In the genomic region with DNA sequence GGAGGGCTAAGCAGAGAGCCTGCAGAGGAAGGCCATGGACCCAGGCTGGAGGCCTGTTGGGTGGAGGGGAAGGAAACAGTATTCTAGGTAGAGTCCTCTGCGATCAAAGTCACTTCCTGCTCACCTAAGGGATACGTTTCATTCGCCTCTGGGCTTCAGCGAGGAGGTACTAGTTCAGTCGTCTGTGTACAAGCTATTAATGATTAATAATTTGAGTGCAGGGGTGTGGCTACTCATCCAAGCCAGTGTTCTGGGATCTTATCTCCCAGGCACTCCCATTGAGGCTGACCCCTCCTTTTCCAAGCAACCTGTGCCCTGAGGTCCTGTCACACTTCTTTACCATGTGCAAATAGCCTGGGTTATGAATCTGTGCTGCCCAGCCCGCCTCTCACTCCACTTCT, we compare ENCODE assay signal across 11 cellular contexts. TPM values are rescaled to one million over a fixed set of nuclear protein-coding genes. Genes with fewer than 3 reads are reported as not detected.
A peak's percentile ranks its signal among the peaks of the same experiment; 100 is the strongest.
DNase-seq lines count a peak whose midpoint lies in the region; FAIRE-seq and TF ChIP-seq lines count a peak whose summit lies in the region.
"Had no signal": no experiment of that assay in that cellular context is flagged by ENCODE, and none has a peak within 500 bp of the region (broad histone marks: within the 10 kb centered on the region; RNA-seq: fewer than 3 reads in every experiment).

No MANE protein-coding gene starts in this region.

- no peak for FAIRE-seq in urothelium cell line (lab: Jason Lieb, UNC)

- no peaks in the 10 kb centered on the region for H3K27me3 ChIP-seq in liver (ENCODE audit: control insufficient read depth in 4 of 4, insufficient read depth in 4 of 4, low read length in 3 of 4)
- H3K27me3 ChIP-seq in stomach: no peaks in the 10 kb centered on the region
- H3K27me3 ChIP-seq: colonic mucosa, heart right ventricle, neural progenitor cell, suprapubic skin had no signal

- H3K27ac ChIP-seq in liver (ENCODE audit: low read depth in 1 of 2, low read length in 2 of 2) (peak overlapping the region; percentile 54 to 61), stomach (peak overlapping the region; percentile 70 to 91 (median 85))
- H3K27ac ChIP-seq: colonic mucosa, heart right ventricle, neural progenitor cell, suprapubic skin had no signal

- no peak for TF ChIP-seq CTCF in liver (IDR thresholded peaks at IDR 0.05; ENCODE audit: low read depth, low read length, missing input control)
- no peak for TF ChIP-seq CTCF in stomach (IDR thresholded peaks at IDR 0.05)

- no peak for TF ChIP-seq EP300 in stomach (IDR thresholded peaks at IDR 0.05)

- peak; percentile 91 for DNase-seq in DMS53 treated with DMSO at 0.1 percent for 48 hours (lab: John Stamatoyannopoulos, UW; ENCODE audit: unreplicated experiment)
- DNase-seq in SW480 (ENCODE audit: low spot score): peak; percentile 30
- DNase-seq in stomach: peak; percentile 66
- no peak for DNase-seq in NCI-H510A treated with DMSO at 0.1 percent for 48 hours (lab: John Stamatoyannopoulos, UW)
- DNase-seq in NCI-H2029 (lab: John Stamatoyannopoulos, UW): no peak
- no peak for DNase-seq in urothelium cell line (ENCODE audit: low spot score)

- H3K4me1 ChIP-seq in liver (ENCODE audit: control insufficient read depth in 4 of 4, insufficient read depth in 4 of 4, low read length in 3 of 4) (peaks cover 2 to 15% (median 10%) of the 10 kb centered on the region in 4 donors), stomach (peaks cover 0 to 42% (median 19%) of the 10 kb centered on the region in 4 donors)
- H3K4me1 ChIP-seq: colonic mucosa, neural progenitor cell had no signal

- WGBS in liver: 23% methylated on average over 6 of the region's 6 CpGs
- 24 to 57% (median 35%) methylated on average over 6 of the region's 6 CpGs for WGBS in stomach, 5 donors

- TF ChIP-seq POLR2A in stomach (IDR thresholded peaks at IDR 0.05): no peak

- H3K36me3 ChIP-seq in liver (ENCODE audit: control insufficient read depth in 4 of 4, insufficient read depth in 3 of 4, low read depth in 1 of 4, low read length in 3 of 4): no peaks in the 10 kb centered on the region
- H3K36me3 ChIP-seq in stomach: no peaks in the 10 kb centered on the region
- H3K36me3 ChIP-seq: colonic mucosa, heart right ventricle, neural progenitor cell, suprapubic skin had no signal

- no peak overlapping the region for H3K9ac ChIP-seq in liver (ENCODE audit: low read depth in 1 of 2, low read length in 2 of 2)
- H3K9ac ChIP-seq: neural progenitor cell had no signal

- intact Hi-C loops in stomach (cut with DNase I; ENCODE audit: low total_unique reads): loop anchor here (5.0 kb wide), 1 partner anchor 257 kb away; no protein-coding TSS in a partner anchor

- H3K9me3 ChIP-seq in liver (ENCODE audit: control insufficient read depth in 4 of 4, low read length in 3 of 4) (no peaks in the 10 kb centered on the region), stomach (no peaks in the 10 kb centered on the region)
- H3K9me3 ChIP-seq: colonic mucosa, suprapubic skin had no signal

- H3K4me3 ChIP-seq in liver (ENCODE audit: low read depth in 1 of 3, low read length in 3 of 3) (no peak overlapping the region), stomach (no peak overlapping the region)
- H3K4me3 ChIP-seq: colonic mucosa, heart right ventricle, neural progenitor cell, suprapubic skin had no signal

- no peak for TF ChIP-seq RAD21 in liver (IDR thresholded peaks at IDR 0.05)

TF ChIP-seq in liver, 16 proteins besides CTCF, POLR2A, EP300 and RAD21:
- TF ChIP-seq TAF1 (conservative IDR thresholded peaks at IDR 0.05) (peak; percentile 87), EGR1 (IDR thresholded peaks at IDR 0.05; ENCODE audit: low read depth in 2 of 2) (no peak), HNF4A (conservative IDR thresholded peaks at IDR 0.05) (peak; percentile 55 to 67), HNF4G (IDR thresholded peaks at IDR 0.05) (no peak), FOXA2 (IDR thresholded peaks at IDR 0.05) (no peak), GABPA (IDR thresholded peaks at IDR 0.05 in 1 of 2, conservative IDR thresholded peaks at IDR 0.05 in 1 of 2) (peak; percentile 34 to 68), YY1 (IDR thresholded peaks at IDR 0.05) (peak; percentile 33), JUND (IDR thresholded peaks at IDR 0.05) (peak in 1 of 2 donors; percentile 27), NR2F2 (IDR thresholded peaks at IDR 0.05) (no peak), FOXA1 (IDR thresholded peaks at IDR 0.05) (no peak), SP1 (IDR thresholded peaks at IDR 0.05) (peak; percentile 76), RXRA (IDR thresholded peaks at IDR 0.05) (peak; percentile 42 to 64)
- TF ChIP-seq, protein P1, sequence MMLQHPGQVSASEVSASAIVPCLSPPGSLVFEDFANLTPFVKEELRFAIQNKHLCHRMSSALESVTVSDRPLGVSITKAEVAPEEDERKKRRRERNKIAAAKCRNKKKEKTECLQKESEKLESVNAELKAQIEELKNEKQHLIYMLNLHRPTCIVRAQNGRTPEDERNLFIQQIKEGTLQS (IDR thresholded peaks at IDR 0.05): no peak
- TF ChIP-seq, protein P2, sequence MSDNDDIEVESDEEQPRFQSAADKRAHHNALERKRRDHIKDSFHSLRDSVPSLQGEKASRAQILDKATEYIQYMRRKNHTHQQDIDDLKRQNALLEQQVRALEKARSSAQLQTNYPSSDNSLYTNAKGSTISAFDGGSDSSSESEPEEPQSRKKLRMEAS (IDR thresholded peaks at IDR 0.05): peak; percentile 37
- TF ChIP-seq, protein P3, sequence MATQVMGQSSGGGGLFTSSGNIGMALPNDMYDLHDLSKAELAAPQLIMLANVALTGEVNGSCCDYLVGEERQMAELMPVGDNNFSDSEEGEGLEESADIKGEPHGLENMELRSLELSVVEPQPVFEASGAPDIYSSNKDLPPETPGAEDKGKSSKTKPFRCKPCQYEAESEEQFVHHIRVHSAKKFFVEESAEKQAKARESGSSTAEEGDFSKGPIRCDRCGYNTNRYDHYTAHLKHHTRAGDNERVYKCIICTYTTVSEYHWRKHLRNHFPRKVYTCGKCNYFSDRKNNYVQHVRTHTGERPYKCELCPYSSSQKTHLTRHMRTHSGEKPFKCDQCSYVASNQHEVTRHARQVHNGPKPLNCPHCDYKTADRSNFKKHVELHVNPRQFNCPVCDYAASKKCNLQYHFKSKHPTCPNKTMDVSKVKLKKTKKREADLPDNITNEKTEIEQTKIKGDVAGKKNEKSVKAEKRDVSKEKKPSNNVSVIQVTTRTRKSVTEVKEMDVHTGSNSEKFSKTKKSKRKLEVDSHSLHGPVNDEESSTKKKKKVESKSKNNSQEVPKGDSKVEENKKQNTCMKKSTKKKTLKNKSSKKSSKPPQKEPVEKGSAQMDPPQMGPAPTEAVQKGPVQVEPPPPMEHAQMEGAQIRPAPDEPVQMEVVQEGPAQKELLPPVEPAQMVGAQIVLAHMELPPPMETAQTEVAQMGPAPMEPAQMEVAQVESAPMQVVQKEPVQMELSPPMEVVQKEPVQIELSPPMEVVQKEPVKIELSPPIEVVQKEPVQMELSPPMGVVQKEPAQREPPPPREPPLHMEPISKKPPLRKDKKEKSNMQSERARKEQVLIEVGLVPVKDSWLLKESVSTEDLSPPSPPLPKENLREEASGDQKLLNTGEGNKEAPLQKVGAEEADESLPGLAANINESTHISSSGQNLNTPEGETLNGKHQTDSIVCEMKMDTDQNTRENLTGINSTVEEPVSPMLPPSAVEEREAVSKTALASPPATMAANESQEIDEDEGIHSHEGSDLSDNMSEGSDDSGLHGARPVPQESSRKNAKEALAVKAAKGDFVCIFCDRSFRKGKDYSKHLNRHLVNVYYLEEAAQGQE (IDR thresholded peaks at IDR 0.05): peak; percentile 54
- TF ChIP-seq, protein P4, sequence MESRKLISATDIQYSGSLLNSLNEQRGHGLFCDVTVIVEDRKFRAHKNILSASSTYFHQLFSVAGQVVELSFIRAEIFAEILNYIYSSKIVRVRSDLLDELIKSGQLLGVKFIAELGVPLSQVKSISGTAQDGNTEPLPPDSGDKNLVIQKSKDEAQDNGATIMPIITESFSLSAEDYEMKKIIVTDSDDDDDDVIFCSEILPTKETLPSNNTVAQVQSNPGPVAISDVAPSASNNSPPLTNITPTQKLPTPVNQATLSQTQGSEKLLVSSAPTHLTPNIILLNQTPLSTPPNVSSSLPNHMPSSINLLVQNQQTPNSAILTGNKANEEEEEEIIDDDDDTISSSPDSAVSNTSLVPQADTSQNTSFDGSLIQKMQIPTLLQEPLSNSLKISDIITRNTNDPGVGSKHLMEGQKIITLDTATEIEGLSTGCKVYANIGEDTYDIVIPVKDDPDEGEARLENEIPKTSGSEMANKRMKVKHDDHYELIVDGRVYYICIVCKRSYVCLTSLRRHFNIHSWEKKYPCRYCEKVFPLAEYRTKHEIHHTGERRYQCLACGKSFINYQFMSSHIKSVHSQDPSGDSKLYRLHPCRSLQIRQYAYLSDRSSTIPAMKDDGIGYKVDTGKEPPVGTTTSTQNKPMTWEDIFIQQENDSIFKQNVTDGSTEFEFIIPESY (IDR thresholded peaks at IDR 0.05): no peak

RNA-seq across cellular contexts. Expression of a gene that starts 25.2 kb away (rescaled TPM):
- total RNA-seq in liver (1 to 10 TPM; 2.1 to 2.7 TPM), stomach (100 to 1,000 TPM in 1 of 5 donors, 10 to 100 TPM in 4; 38.9 to 150 (median 68.8) TPM)
- polyA plus RNA-seq in liver (1 to 10 TPM; 1.4 to 1.8 TPM), stomach (10 to 100 TPM in 1 of 3 donors, 1 to 10 TPM in 2; 4.7 to 20.2 (median 9.1) TPM)

Comparison
In these comparisons a context has a peak if more than half of its experiments do, and no peak if none do; other contexts are left out.
1. DNase-seq: peak in DMS53 treated with DMSO at 0.1 percent for 48 hours (single experiment), SW480 (single experiment) and stomach (single experiment); none in NCI-H510A treated with DMSO at 0.1 percent for 48 hours (single experiment), NCI-H2029 (single experiment) and urothelium cell line (single experiment).
2. RNA of a gene that starts 25.2 kb away (total RNA-seq): 38.9 to 150 TPM in stomach; 2.1 to 2.7 TPM in liver; every median in the first group is over 10 times any median in the second.